ENCODE assay signal across 1 cellular context in genomic region chrX:38575888-38576287, GRCh38.
TF ChIP-seq lines count a peak whose summit lies in the region.

No MANE protein-coding gene starts in this region.

TF ChIP-seq in K562, 482 proteins besides CTCF, POLR2A, EP300 and RAD21 (continued from another document):
- 0 out of 2 replicates have a peak, but pooled peaks have one; percentile 37 for TF ChIP-seq ZBTB40 (IDR thresholded peaks at IDR 0.05)
- TF ChIP-seq ZBTB40 (CRISPR knock-in tag; IDR thresholded peaks at IDR 0.05) = no peak
TF ChIP-seq in K562: peak in this region for 1.
